Comparison of ENCODE assay signal across 14 cellular contexts in genomic region chr11:27469333-27469680, GRCh38. TPM values are rescaled to one million over a fixed set of nuclear protein-coding genes. Genes with fewer than 3 reads are reported as not detected.
DNase-seq lines count a peak whose midpoint lies in the region; ATAC-seq, FAIRE-seq and TF ChIP-seq lines count a peak whose summit lies in the region.
"Had no signal": no experiment of that assay in that cellular context is flagged by ENCODE, and none has a peak within 500 bp of the region (broad histone marks: within the 10 kb centered on the region; RNA-seq: fewer than 3 reads in every experiment).

No MANE protein-coding gene starts in this region.

- no peak overlapping the region for H3K4me3 Mint-ChIP-seq in T-helper 17 cell

- H3K36me3 ChIP-seq in HUES6 (ENCODE audit: control insufficient read depth, insufficient read depth, low read length) (no peaks in the 10 kb centered on the region), bronchial epithelial cell (ENCODE audit: control insufficient read depth, insufficient read depth, low read length) (no peaks in the 10 kb centered on the region)

- H3K9ac ChIP-seq in HUES6 (ENCODE audit: low read length) = no peak overlapping the region

- TF ChIP-seq CTCF in bronchial epithelial cell (IDR thresholded peaks at IDR 0.05; ENCODE audit: insufficient read depth, low read length, severe bottlenecking) = no peak

- H3K4me1 Mint-ChIP-seq in T-helper 17 cell = peaks cover 16% of the 10 kb centered on the region

- H3K27ac ChIP-seq in HUES6 (ENCODE audit: low read depth, low read length) = no peak overlapping the region
- peak overlapping the region in 18 of 21 experiments; percentile 6 to 92 (median 53) for H3K27ac ChIP-seq in skin epidermis

- no peaks in the 10 kb centered on the region for H3K27me3 ChIP-seq in HUES6 (ENCODE audit: control insufficient read depth, insufficient read depth, low read length)
- H3K27me3 ChIP-seq in bronchial epithelial cell (ENCODE audit: control insufficient read depth, insufficient read depth, low read length) = no peaks in the 10 kb centered on the region

- DNase-seq in bronchial epithelial cell (ENCODE audit: low read depth) (no peak), kidney glomerular epithelial cell (lab: John Stamatoyannopoulos, UW) (peak; percentile 56), NCI-H1092 treated with DMSO at 0.1 percent for 48 hours (lab: John Stamatoyannopoulos, UW) (no peak), NCI-H187 treated with DMSO at 0.1 percent for 48 hours (lab: John Stamatoyannopoulos, UW) (no peak), T-helper 17 cell (no peak), NCI-H2196 (lab: John Stamatoyannopoulos, UW; ENCODE audit: unreplicated experiment) (no peak)
- DNase-seq: activated CD4-positive, CD25-positive, alpha-beta regulatory T cell; activated effector memory CD4-positive, alpha-beta T cell treated with Interleukin-2 at 50 U/mL for 16 hours; CD4-positive, alpha-beta memory T cell; naive B cell; NCI-H2171 treated with DMSO at 0.1 percent for 48 hours; stimulated activated CD4-positive, alpha-beta T cell treated with anti-CD3 and anti-CD28 coated beads, Interleukin-4, amount 100 ng/mL, for 4 hours had no signal

- no peak overlapping the region for H3K27ac Mint-ChIP-seq in T-helper 17 cell
- H3K27ac Mint-ChIP-seq: CD4-positive, alpha-beta memory T cell; naive B cell had no signal

- H3K4me3 ChIP-seq in HUES6 (ENCODE audit: low read depth, low read length) = peak overlapping the region; percentile 95
- H3K4me3 ChIP-seq in bronchial epithelial cell (ENCODE audit: low read depth, low read length) = peak overlapping the region; percentile 19
- H3K4me3 ChIP-seq in skin epidermis = peak overlapping the region in 6 of 7 experiments; percentile 0 to 91 (median 80)

- FAIRE-seq in bronchial epithelial cell (lab: Jason Lieb, UNC) = no peak

- H3K36me3 Mint-ChIP-seq in T-helper 17 cell (ENCODE audit: low read depth) = peaks cover 3% of the 10 kb centered on the region

- H3K9me3 ChIP-seq in HUES6 (ENCODE audit: control insufficient read depth, insufficient read depth, low read depth, low read length) (no peaks in the 10 kb centered on the region), T-helper 17 cell (ENCODE audit: control insufficient read depth, low read length, poor library complexity, severe bottlenecking) (no peaks in the 10 kb centered on the region)

- peaks cover 42% of the 10 kb centered on the region for H3K27me3 Mint-ChIP-seq in T-helper 17 cell

- ATAC-seq in T-helper 17 cell = no peak

- peaks cover 53% of the 10 kb centered on the region for H3K4me1 ChIP-seq in HUES6 (ENCODE audit: control insufficient read depth, insufficient read depth, low read length)

RNA-seq across cellular contexts. Expression of gene LGR4, which starts 3.3 kb away (rescaled TPM):
- 12.3 and 17.4 TPM in 2 replicates for total RNA-seq in bronchial epithelial cell
- total RNA-seq in T-helper 17 cell = under 1 TPM; 0.39 to 0.94 TPM

RNA-seq across cellular contexts. Expression of gene LIN7C, which starts 37.3 kb away (rescaled TPM):
- total RNA-seq in bronchial epithelial cell (93.7 and 100 TPM in 2 replicates), T-helper 17 cell (10 to 100 TPM; 20.4 to 20.9 TPM)

Comparison
In these comparisons a context has a peak if more than half of its experiments do, and no peak if none do; other contexts are left out.
1. H3K4me3 ChIP-seq: peak in every context shown above with its lines; median percentile 95 in HUES6; 80 in skin epidermis; 19 in bronchial epithelial cell.